In genomic region chr3:154338570-154338969, GRCh38 we compare ENCODE assay signal across 28 cellular contexts.
"Had no signal": no experiment of that assay in that cellular context is flagged by ENCODE, and none has a peak within 500 bp of the region (broad histone marks: within the 10 kb centered on the region; RNA-seq: fewer than 3 reads in every experiment).

No MANE protein-coding gene starts in this region.

- H3K4me1 Mint-ChIP-seq: stimulated activated effector memory CD8-positive, alpha-beta T cell treated with anti-CD3 and anti-CD28 coated beads, Interleukin-12 subunit alpha, Interleukin-12 subunit beta, amount 100 ng/mL, for 72 hours; stimulated activated memory B cell treated with anti-CD40 and anti-IgM and Interleukin-4, amounts not matched to agents 10 μg/mL and 1 μg/mL and 100 μg/mL, for 72 hours; stimulated activated naive B cell treated with anti-CD40 and anti-IgM and Interleukin-4, amounts not matched to agents 10 μg/mL and 1 μg/mL and 100 μg/mL, for 72 hours; stimulated activated naive CD8-positive, alpha-beta T cell treated with anti-CD3 and anti-CD28 coated beads, Interleukin-15, amount 100 ng/mL, for 72 hours had no signal

- DNase-seq: stimulated activated CD4-positive, alpha-beta T cell treated with anti-CD3 and anti-CD28 coated beads, Interleukin-2, amount 100 ng/mL, for 48 hours; stimulated activated CD4-positive, alpha-beta T cell treated with anti-CD3 and anti-CD28 coated beads, Interleukin-4, amount 100 ng/mL, for 1 hour; stimulated activated CD4-positive, alpha-beta T cell treated with anti-CD3 and anti-CD28 coated beads, Interleukin-4, amount 100 ng/mL, for 24 hours; stimulated activated CD4-positive, alpha-beta T cell treated with anti-CD3 and anti-CD28 coated beads, Interleukin-4, amount 100 ng/mL, for 4 hours; stimulated activated CD8-positive, alpha-beta memory T cell treated with anti-CD3 and anti-CD28 coated beads, Interleukin-4, amount 100 ng/mL, for 48 hours; stimulated activated naive B cell treated with anti-CD40 and anti-IgM and Interleukin-4, amounts not matched to agents 10 μg/mL and 1 μg/mL and 100 μg/mL, for 72 hours; stimulated activated naive CD4-positive, alpha-beta T cell; stimulated activated naive CD4-positive, alpha-beta T cell treated with Interleukin-2 at 50 U/mL for 16 hours; stimulated activated naive CD8-positive, alpha-beta T cell treated with anti-CD3 and anti-CD28 coated beads, Interleukin-15, amount 100 ng/mL, for 72 hours; stimulated activated naive CD8-positive, alpha-beta T cell treated with anti-CD3 and anti-CD28 coated beads, Interleukin-15, Interleukin-2, amounts not matched to agents 100 U/mL and 50 U/mL, for 24 hours; stomach; substantia nigra; testis; thyroid gland; tibial artery; transverse colon; trophoblast cell; upper lobe of left lung; uterus had no signal

- H3K4me1 ChIP-seq: stomach, suprapubic skin, thyroid gland, tibial artery, tibial nerve, transverse colon, upper lobe of left lung, uterus, vagina had no signal

- H3K27me3 ChIP-seq: stomach, suprapubic skin, testis, thyroid gland, tibial artery, tibial nerve, transverse colon, upper lobe of left lung, uterus, vagina had no signal

- H3K9me3 ChIP-seq: stomach, suprapubic skin, testis, thoracic aorta, thyroid gland, tibial artery, tibial nerve, transverse colon, upper lobe of left lung, uterus, vagina had no signal

- H3K36me3 Mint-ChIP-seq: stimulated activated effector memory CD8-positive, alpha-beta T cell treated with anti-CD3 and anti-CD28 coated beads, Interleukin-12 subunit alpha, Interleukin-12 subunit beta, amount 100 ng/mL, for 72 hours; stimulated activated memory B cell treated with anti-CD40 and anti-IgM and Interleukin-4, amounts not matched to agents 10 μg/mL and 1 μg/mL and 100 μg/mL, for 72 hours; stimulated activated naive B cell treated with anti-CD40 and anti-IgM and Interleukin-4, amounts not matched to agents 10 μg/mL and 1 μg/mL and 100 μg/mL, for 72 hours; type B pancreatic cell had no signal

- H3K27me3 Mint-ChIP-seq: stimulated activated memory B cell treated with anti-CD40 and anti-IgM and Interleukin-4, amounts not matched to agents 10 μg/mL and 1 μg/mL and 100 μg/mL, for 72 hours; stimulated activated naive CD8-positive, alpha-beta T cell treated with anti-CD3 and anti-CD28 coated beads, Interleukin-15, amount 100 ng/mL, for 72 hours; type B pancreatic cell had no signal

- H3K27ac ChIP-seq: stomach, suprapubic skin, thoracic aorta, thyroid gland, tibial artery, tibial nerve, transverse colon, upper lobe of left lung, uterus, vagina had no signal

- H3K27ac Mint-ChIP-seq: stimulated activated effector memory CD8-positive, alpha-beta T cell treated with anti-CD3 and anti-CD28 coated beads, Interleukin-12 subunit alpha, Interleukin-12 subunit beta, amount 100 ng/mL, for 72 hours; stimulated activated memory B cell treated with anti-CD40 and anti-IgM and Interleukin-4, amounts not matched to agents 10 μg/mL and 1 μg/mL and 100 μg/mL, for 72 hours; stimulated activated naive B cell treated with anti-CD40 and anti-IgM and Interleukin-4, amounts not matched to agents 10 μg/mL and 1 μg/mL and 100 μg/mL, for 72 hours; stimulated activated naive CD8-positive, alpha-beta T cell treated with anti-CD3 and anti-CD28 coated beads, Interleukin-15, amount 100 ng/mL, for 72 hours; stimulated activated naive CD8-positive, alpha-beta T cell treated with anti-CD3 and anti-CD28 coated beads, Interleukin-15, Interleukin-2, amounts not matched to agents 100 ng/mL and 50 ng/mL, for 24 hours; type B pancreatic cell had no signal

- H3K4me3 ChIP-seq: stomach, suprapubic skin, testis, thoracic aorta, thyroid gland, tibial artery, tibial nerve, transverse colon, upper lobe of left lung, uterus, vagina had no signal

- H3K4me3 Mint-ChIP-seq: stimulated activated effector memory CD8-positive, alpha-beta T cell treated with anti-CD3 and anti-CD28 coated beads, Interleukin-12 subunit alpha, Interleukin-12 subunit beta, amount 100 ng/mL, for 72 hours; stimulated activated memory B cell treated with anti-CD40 and anti-IgM and Interleukin-4, amounts not matched to agents 10 μg/mL and 1 μg/mL and 100 μg/mL, for 72 hours; stimulated activated naive B cell treated with anti-CD40 and anti-IgM and Interleukin-4, amounts not matched to agents 10 μg/mL and 1 μg/mL and 100 μg/mL, for 72 hours; stimulated activated naive CD8-positive, alpha-beta T cell treated with anti-CD3 and anti-CD28 coated beads, Interleukin-15, amount 100 ng/mL, for 72 hours; stimulated activated naive CD8-positive, alpha-beta T cell treated with anti-CD3 and anti-CD28 coated beads, Interleukin-15, Interleukin-2, amounts not matched to agents 100 ng/mL and 50 ng/mL, for 24 hours; type B pancreatic cell had no signal

- FAIRE-seq: urothelium cell line had no signal

- H3K9me3 Mint-ChIP-seq: stimulated activated effector memory CD8-positive, alpha-beta T cell treated with anti-CD3 and anti-CD28 coated beads, Interleukin-12 subunit alpha, Interleukin-12 subunit beta, amount 100 ng/mL, for 72 hours; stimulated activated memory B cell treated with anti-CD40 and anti-IgM and Interleukin-4, amounts not matched to agents 10 μg/mL and 1 μg/mL and 100 μg/mL, for 72 hours; stimulated activated naive B cell treated with anti-CD40 and anti-IgM and Interleukin-4, amounts not matched to agents 10 μg/mL and 1 μg/mL and 100 μg/mL, for 72 hours; stimulated activated naive CD8-positive, alpha-beta T cell treated with anti-CD3 and anti-CD28 coated beads, Interleukin-15, amount 100 ng/mL, for 72 hours; stimulated activated naive CD8-positive, alpha-beta T cell treated with anti-CD3 and anti-CD28 coated beads, Interleukin-15, Interleukin-2, amounts not matched to agents 100 ng/mL and 50 ng/mL, for 24 hours; type B pancreatic cell had no signal

- H3K36me3 ChIP-seq: stomach, suprapubic skin, thoracic aorta, thyroid gland, tibial artery, tibial nerve, transverse colon, upper lobe of left lung, uterus, vagina had no signal

- ATAC-seq: stimulated activated effector memory CD8-positive, alpha-beta T cell treated with anti-CD3 and anti-CD28 coated beads, Interleukin-12 subunit alpha, Interleukin-12 subunit beta, amount 100 ng/mL, for 72 hours; stimulated activated memory B cell treated with anti-CD40 and anti-IgM and Interleukin-4, amounts not matched to agents 10 μg/mL and 1 μg/mL and 100 μg/mL, for 72 hours; stimulated activated naive B cell treated with anti-CD40 and anti-IgM and Interleukin-4, amounts not matched to agents 10 μg/mL and 1 μg/mL and 100 μg/mL, for 72 hours; stimulated activated naive CD8-positive, alpha-beta T cell treated with anti-CD3 and anti-CD28 coated beads, Interleukin-15, amount 100 ng/mL, for 72 hours; stimulated activated naive CD8-positive, alpha-beta T cell treated with anti-CD3 and anti-CD28 coated beads, Interleukin-15, Interleukin-2, amounts not matched to agents 100 U/mL and 50 U/mL, for 24 hours had no signal
